ENCODE assay signal across 15 cellular contexts in genomic region chr9:98066235-98066634, GRCh38.
"Had no signal": no experiment of that assay in that cellular context is flagged by ENCODE, and none has a peak within 500 bp of the region (broad histone marks: within the 10 kb centered on the region; RNA-seq: fewer than 3 reads in every experiment).

No MANE protein-coding gene starts in this region.

- H3K27ac ChIP-seq: dorsolateral prefrontal cortex, hepatocyte, tibial artery had no signal

- H3K4me1 ChIP-seq: tibial artery had no signal

- H3K27me3 ChIP-seq: dorsolateral prefrontal cortex, hepatocyte, tibial artery had no signal

- H3K9me3 ChIP-seq: mucosa of descending colon, tibial artery had no signal

- DNase-seq: cortex of kidney; dorsolateral prefrontal cortex; effector CD8-positive, alpha-beta T cell; foreskin melanocyte; head of caudate nucleus; kidney; left cardiac atrium; mucosa of descending colon; naive thymus-derived CD8-positive, alpha-beta T cell; right cardiac atrium; stimulated activated CD4-positive, alpha-beta T cell treated with anti-CD3 and anti-CD28 coated beads, Interleukin-2, amount 100 ng/mL, for 48 hours; tibial artery had no signal

- H3K4me3 ChIP-seq: dorsolateral prefrontal cortex, hepatocyte, mucosa of descending colon, smooth muscle cell, tibial artery had no signal

- ATAC-seq: left cardiac atrium; mucosa of descending colon; naive thymus-derived CD8-positive, alpha-beta T cell; right cardiac atrium; stimulated activated effector memory CD8-positive, alpha-beta T cell treated with anti-CD3 and anti-CD28 coated beads, Interleukin-12 subunit alpha, Interleukin-12 subunit beta, amount 100 ng/mL, for 72 hours had no signal
